9 cellular contexts compared by ENCODE assay signal in genomic region chr21:38910390-38911008, GRCh38.
DNase-seq lines count a peak whose midpoint lies in the region; ATAC-seq, FAIRE-seq and TF ChIP-seq lines count a peak whose summit lies in the region.
"Had no signal": no experiment of that assay in that cellular context is flagged by ENCODE, and none has a peak within 500 bp of the region (broad histone marks: within the 10 kb centered on the region; RNA-seq: fewer than 3 reads in every experiment).

No MANE protein-coding gene starts in this region.

- H3K4me1 ChIP-seq in SJSA1 (replicated peaks) (peaks cover 41% of the 10 kb centered on the region), lower lobe of right lung (peaks cover 51% of the 10 kb centered on the region), urinary bladder (ENCODE audit: insufficient read depth) (no peaks in the 10 kb centered on the region)

- DNase-seq in stimulated activated CD4-positive, alpha-beta T cell treated with anti-CD3 and anti-CD28 coated beads, Interleukin-15, amount 100 ng/mL, for 24 hours = peak; percentile 8
- no peak for DNase-seq in stimulated activated CD4-positive, alpha-beta T cell treated with anti-CD3 and anti-CD28 coated beads, Interleukin-4, amount 100 ng/mL, for 24 hours
- DNase-seq in SJSA1 (ENCODE audit: low read depth in 1 of 2, low spot score in 2 of 2) (peak; percentile 21 to 31), lower lobe of right lung (no peak), AML-193 (lab: John Stamatoyannopoulos, UW) (no peak), NCI-H2081 treated with DMSO at 0.1 percent for 48 hours (lab: John Stamatoyannopoulos, UW) (no peak), D721Med (ENCODE audit: insufficient read length, low spot score) (no peak)

- WGBS in urinary bladder = 81% methylated on average over 9 of the region's 9 CpGs

- H3K9me3 ChIP-seq in SJSA1 (replicated peaks) = no peaks in the 10 kb centered on the region
- no peaks in the 10 kb centered on the region for H3K9me3 ChIP-seq in lower lobe of right lung

- H3K36me3 ChIP-seq in SJSA1 (no peaks in the 10 kb centered on the region), lower lobe of right lung (no peaks in the 10 kb centered on the region), urinary bladder (ENCODE audit: insufficient read depth) (no peaks in the 10 kb centered on the region)
- H3K36me3 ChIP-seq: neural progenitor cell had no signal

- intact Hi-C loops in lower lobe of right lung (cut with DNase I) = no loop called here

- H3K27ac ChIP-seq in SJSA1 (no peak overlapping the region), lower lobe of right lung (peak overlapping the region; percentile 43), urinary bladder (ENCODE audit: low read depth) (peak overlapping the region; percentile 62)
- H3K27ac ChIP-seq: neural progenitor cell had no signal

- H3K27me3 ChIP-seq in SJSA1 (replicated peaks) = no peaks in the 10 kb centered on the region
- H3K27me3 ChIP-seq in lower lobe of right lung (ENCODE audit: low read depth) = no peaks in the 10 kb centered on the region

- FAIRE-seq in D721Med (lab: Jason Lieb, UNC) = no peak

- TF ChIP-seq CTCF in lower lobe of right lung (IDR thresholded peaks at IDR 0.05) (no peak), D721Med (IDR thresholded peaks at IDR 0.05; ENCODE audit: insufficient read depth, missing control alignments) (no peak)

- no peak overlapping the region for H3K4me3 ChIP-seq in SJSA1
- no peak overlapping the region for H3K4me3 ChIP-seq in lower lobe of right lung
- H3K4me3 ChIP-seq in urinary bladder (ENCODE audit: low read depth, low read length) = no peak overlapping the region
- H3K4me3 ChIP-seq: neural progenitor cell had no signal

- ATAC-seq in lower lobe of right lung = no peak

Comparison
In these comparisons a context has a peak if more than half of its experiments do, and no peak if none do; other contexts are left out.
1. DNase-seq: peak in stimulated activated CD4-positive, alpha-beta T cell treated with anti-CD3 and anti-CD28 coated beads, Interleukin-15, amount 100 ng/mL, for 24 hours (single experiment) and SJSA1 (2 of 2); none in stimulated activated CD4-positive, alpha-beta T cell treated with anti-CD3 and anti-CD28 coated beads, Interleukin-4, amount 100 ng/mL, for 24 hours (single experiment), lower lobe of right lung (single experiment), AML-193 (0 of 2), NCI-H2081 treated with DMSO at 0.1 percent for 48 hours (single experiment) and D721Med (single experiment).